Comparison of ENCODE assay signal across 8 cellular contexts in genomic region chr1:20485527-20486456, GRCh38. TPM values are rescaled to one million over a fixed set of nuclear protein-coding genes. Genes with fewer than 3 reads are reported as not detected.
DNase-seq lines count a peak whose midpoint lies in the region; ATAC-seq and TF ChIP-seq lines count a peak whose summit lies in the region.

Gene CAMK2N1, minus strand, starts transcription at chr1:20486210. Its CDS starts 831 bp downstream, at chr1:20485379.

- 1% methylated on average over 58 to 104 of the region's 104 CpGs for WGBS in aorta, 2 donors

- peak within 1 kb of the TSS; percentile 80 for H3K9ac ChIP-seq in parathyroid adenoma

- peak within 1 kb of the TSS; percentile 71 for H3K4me3 ChIP-seq in left ventricle myocardium inferior
- H3K4me3 ChIP-seq in parathyroid adenoma (ENCODE audit: low read depth, low read length): peak within 1 kb of the TSS; percentile 83
- peak within 1 kb of the TSS; percentile 37 to 55 for H3K4me3 ChIP-seq in aorta (ENCODE audit: low read length in 2 of 2)

- peaks cover 31% of the 10 kb centered on the region for H3K4me1 ChIP-seq in left ventricle myocardium inferior
- H3K4me1 ChIP-seq in parathyroid adenoma: peaks cover 3% of the 10 kb centered on the region
- no peaks in the 10 kb centered on the region for H3K4me1 ChIP-seq in aorta (ENCODE audit: control insufficient read depth in 1 of 2, insufficient read depth in 2 of 2, low read length in 2 of 2)

- H3K4me2 ChIP-seq in parathyroid adenoma (ENCODE audit: low read length): peak within 1 kb of the TSS; percentile 96

- H2AFZ ChIP-seq in parathyroid adenoma: peak within 1 kb of the TSS; percentile 84

- H3K27me3 ChIP-seq in left ventricle myocardium inferior (ENCODE audit: low read depth): peaks cover 91% of the 10 kb centered on the region
- no peaks in the 10 kb centered on the region for H3K27me3 ChIP-seq in parathyroid adenoma (ENCODE audit: control insufficient read depth, insufficient read depth, low read length)
- H3K27me3 ChIP-seq in aorta (ENCODE audit: control insufficient read depth in 1 of 2, insufficient read depth in 2 of 2, low read length in 1 of 2): no peaks in the 10 kb centered on the region

- intact Hi-C loops in left ventricle myocardium inferior (cut with micrococcal nuclease) (no loop called here), aorta (cut with DNase I) (no loop called here)

- DNase-seq in NCI-H82 (lab: John Stamatoyannopoulos, UW) (peak; percentile 70), NCI-H82 treated with DMSO at 0.1 percent for 48 hours (lab: John Stamatoyannopoulos, UW; ENCODE audit: unreplicated experiment) (no peak), SW480 (ENCODE audit: low spot score) (peak; percentile 41), anterior cingulate cortex (lab: John Stamatoyannopoulos, UW) (peak in 55 of 58 donors; percentile 58 to 90 (median 78)), left ventricle myocardium inferior (peak; percentile 83), aorta (peak; percentile 76 to 91)

- no peaks in the 10 kb centered on the region for H3K79me2 ChIP-seq in parathyroid adenoma

- H3K27ac ChIP-seq in left ventricle myocardium inferior (replicated peaks) (peak within 1 kb of the TSS; percentile 87), parathyroid adenoma (peak within 1 kb of the TSS; percentile 98), aorta (ENCODE audit: low read depth in 1 of 2, low read length in 2 of 2) (peak within 1 kb of the TSS in 1 of 2 donors; percentile 49)

- ATAC-seq in aorta (ENCODE audit: low FRiP score) (peak; percentile 82), HG02884 (IDR thresholded peaks at IDR 0.05; ENCODE audit: unreplicated experiment) (no peak)

- TF ChIP-seq CTCF in left ventricle myocardium inferior (IDR thresholded peaks at IDR 0.05; ENCODE audit: borderline replicate concordance): no peak
- TF ChIP-seq CTCF in parathyroid adenoma (IDR thresholded peaks at IDR 0.05): no peak

- H3K9me3 ChIP-seq in left ventricle myocardium inferior (replicated peaks) (no peaks in the 10 kb centered on the region), parathyroid adenoma (ENCODE audit: control insufficient read depth, low read length) (no peaks in the 10 kb centered on the region), aorta (ENCODE audit: control insufficient read depth, low read length) (no peaks in the 10 kb centered on the region)

- H3K36me3 ChIP-seq in left ventricle myocardium inferior (no peaks in the 10 kb centered on the region), parathyroid adenoma (ENCODE audit: control insufficient read depth, insufficient read depth, low read length) (no peaks in the 10 kb centered on the region), aorta (ENCODE audit: control insufficient read depth in 1 of 2, insufficient read depth in 2 of 2, low read length in 1 of 2) (no peaks in the 10 kb centered on the region)

RNA-seq across cellular contexts. Expression of gene CAMK2N1, which starts in this region (rescaled TPM):
- total RNA-seq in left ventricle myocardium inferior: 7.9 TPM
- total RNA-seq in aorta: 10 to 100 TPM; 11.5 to 21.8 TPM
- 10 to 100 TPM in 1 of 2 donors, 1 to 10 TPM in 1; 9.6 to 36.8 TPM for polyA plus RNA-seq in aorta
